ENCODE assay signal across 10 cellular contexts in the genomic region with DNA sequence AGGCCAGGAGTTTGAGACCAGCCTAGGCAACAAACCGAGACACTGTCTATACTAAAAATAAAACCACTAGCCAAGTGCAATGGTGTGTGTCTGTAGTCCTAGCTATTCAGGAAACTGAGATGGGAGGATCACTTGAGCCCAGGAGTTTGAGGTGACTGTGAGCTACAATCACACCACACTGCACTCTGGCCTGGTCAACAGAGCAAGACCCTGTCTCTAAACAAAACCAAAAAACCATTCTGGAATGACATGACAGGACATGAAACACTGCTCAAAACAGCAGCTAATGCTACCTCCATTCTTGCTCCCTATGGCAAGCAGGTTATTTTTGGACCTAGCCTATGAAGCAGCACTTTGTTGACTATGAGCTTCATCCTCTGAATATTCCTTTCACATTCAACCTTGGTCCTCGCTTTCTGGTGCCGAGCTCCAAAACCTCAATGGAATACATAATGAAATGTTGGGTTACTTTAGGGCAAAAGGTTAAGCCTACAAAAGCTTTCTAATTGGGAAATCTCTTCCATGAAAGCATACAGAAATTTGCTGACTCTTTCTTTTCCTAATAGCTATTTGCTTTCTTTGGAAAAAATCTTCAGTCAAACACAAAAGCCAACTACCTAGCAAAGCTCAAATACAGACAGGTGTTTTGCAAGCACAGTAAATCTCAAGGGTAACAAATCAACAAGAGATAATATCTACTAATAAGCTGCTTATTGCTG. TPM values are rescaled to one million over a fixed set of nuclear protein-coding genes. Genes with fewer than 3 reads are reported as not detected.
A peak's percentile ranks its signal among the peaks of the same experiment; 100 is the strongest.
DNase-seq lines count a peak whose midpoint lies in the region; ATAC-seq and TF ChIP-seq lines count a peak whose summit lies in the region.
"Had no signal": no experiment of that assay in that cellular context is flagged by ENCODE, and none has a peak within 500 bp of the region (broad histone marks: within the 10 kb centered on the region; RNA-seq: fewer than 3 reads in every experiment).

No MANE protein-coding gene starts in this region.

- no peak overlapping the region for H2AK9ac ChIP-seq in IMR-90 (replicated peaks; ENCODE audit: low read depth, low read length, poor library complexity)

- H2AFZ ChIP-seq in IMR-90 (replicated peaks; ENCODE audit: low read length, poor library complexity) (no peak overlapping the region), GM23248 (no peak overlapping the region)

- H3K27ac ChIP-seq in IMR-90 (ENCODE audit: insufficient read depth, low read length): no peak overlapping the region
- no peak overlapping the region for H3K27ac ChIP-seq in GM23248
- H3K27ac ChIP-seq in ovary: no peak overlapping the region

- H3K4me1 ChIP-seq in IMR-90 (ENCODE audit: control insufficient read depth, insufficient read depth, low read length): peaks cover 2% of the 10 kb centered on the region; the same call in 1 of the 2 replicates
- H3K4me1 ChIP-seq in GM23248 (ENCODE audit: insufficient read depth): peaks cover 21% of the 10 kb centered on the region
- H3K4me1 ChIP-seq in ovary (ENCODE audit: insufficient read depth): peaks cover 5% of the 10 kb centered on the region

- H3K9ac ChIP-seq in IMR-90 (ENCODE audit: low read depth, low read length) (no peak overlapping the region), GM23248 (no peak overlapping the region)

- H3K4me3 ChIP-seq in GM12865 (ENCODE audit: low read depth, low read length) (no peak overlapping the region), IMR-90 (ENCODE audit: insufficient read depth, low read depth, low read length) (no peak overlapping the region), GM23248 (no peak overlapping the region), ovary (no peak overlapping the region)

- no CpG with 5 or more reads among the region's 3 CpGs for WGBS in IMR-90 (ENCODE audit: extremely low coverage in 2 of 2, insufficient read length in 1 of 2), 2 experiments
- 96 to 98% methylated on average over 3 of the region's 3 CpGs for WGBS in GM23248 (ENCODE audit: low coverage in 1 of 2, low lambda C conversion rate in 2 of 2, missing lambda C conversion rate in 2 of 2), 2 experiments
- 55 to 66% (median 56%) methylated on average over 3 of the region's 3 CpGs for WGBS in ovary, 3 donors

- H4K8ac ChIP-seq in IMR-90 (ENCODE audit: low read depth in 2 of 2, low read length in 2 of 2): no peak overlapping the region

- H2AK5ac ChIP-seq in IMR-90 (ENCODE audit: low read depth, low read length): peak overlapping the region; percentile 2; the same call in 1 of the 2 replicates

- CTCF ChIA-PET in IMR-90 (lab: Yijun Ruan, JAX): no interaction called here

- H3K36me3 ChIP-seq in IMR-90 (ENCODE audit: control insufficient read depth, insufficient read depth, low read length) (no peaks in the 10 kb centered on the region), GM23248 (ENCODE audit: low read depth) (no peaks in the 10 kb centered on the region), ovary (no peaks in the 10 kb centered on the region)

- no peak overlapping the region for H3K18ac ChIP-seq in IMR-90 (ENCODE audit: low read depth, low read length)

- in situ Hi-C loops in IMR-90 (cut with MboI; ENCODE audit: low sequenced_read_pairs) (no loop called here), GM23248 (cut with MboI) (no loop called here), GM13976 (cut with MboI; ENCODE audit: low sequenced_read_pairs, unreplicated experiment) (no loop called here)

- peaks cover 21% of the 10 kb centered on the region for H3F3A ChIP-seq in GM23248 (ENCODE audit: insufficient read depth)

- TF ChIP-seq POLR2A in IMR-90 (IDR thresholded peaks at IDR 0.05; ENCODE audit: low read depth, low read length) (no peak), ovary (IDR thresholded peaks at IDR 0.05) (no peak)

- peaks cover 3% of the 10 kb centered on the region; the same call in 1 of the 2 replicates for H3K9me2 ChIP-seq in GM23248 (ENCODE audit: insufficient read depth)

- no peak overlapping the region for H2BK120ac ChIP-seq in IMR-90 (ENCODE audit: low read depth, low read length)

- no peak for TF ChIP-seq CTCF in GM12865 (IDR thresholded peaks at IDR 0.05; ENCODE audit: insufficient read depth, low read depth, low read length, missing control alignments)
- TF ChIP-seq CTCF in IMR-90 (conservative IDR thresholded peaks at IDR 0.05; ENCODE audit: low read depth, low read length): no peak
- TF ChIP-seq CTCF in ovary (IDR thresholded peaks at IDR 0.05): no peak
- TF ChIP-seq CTCF in GM13976 (IDR thresholded peaks at IDR 0.05; ENCODE audit: borderline replicate concordance, control extremely low read depth, extremely low read depth, insufficient read depth, missing control alignments): no peak

- H2BK15ac ChIP-seq in IMR-90 (ENCODE audit: low read depth, low read length): no peak overlapping the region

- H4K20me1 ChIP-seq in IMR-90 (ENCODE audit: insufficient read depth, low read length) (peaks cover 37% of the 10 kb centered on the region), GM23248 (ENCODE audit: insufficient read depth) (peaks cover 22% of the 10 kb centered on the region)

- H3K4me3 Mint-ChIP-seq in naive B cell: peak overlapping the region in 7 of 8 donors; percentile 32 to 81 (median 43)

- H3K4me1 Mint-ChIP-seq in naive B cell: peaks cover 49 to 80% (median 64%) of the 10 kb centered on the region in 3 donors

- H3K27me3 ChIP-seq in IMR-90 (ENCODE audit: control insufficient read depth, insufficient read depth, low read length) (no peaks in the 10 kb centered on the region), GM23248 (replicated peaks; ENCODE audit: insufficient read depth) (no peaks in the 10 kb centered on the region), ovary (no peaks in the 10 kb centered on the region)

- no peak overlapping the region for H3K14ac ChIP-seq in IMR-90 (replicated peaks; ENCODE audit: low read depth, low read length)

- 0 out of 2 replicates have a peak, but pooled peaks cover 7% of the 10 kb centered on the region for H3K9me1 ChIP-seq in IMR-90 (ENCODE audit: insufficient read depth, low read length)

- no TSS peak for BruUV-seq in IMR-90 (replicated peaks; lab: Mats Ljungman, UMichigan)

- dilution Hi-C loops in IMR-90 (cut with HindIII; ENCODE audit: low sequenced_read_pairs, unreplicated experiment): no loop called here

- no peaks in the 10 kb centered on the region for H3K9me3 ChIP-seq in IMR-90 (ENCODE audit: control insufficient read depth, insufficient read depth, low read length)
- no peaks in the 10 kb centered on the region for H3K9me3 ChIP-seq in GM23248 (ENCODE audit: low read depth)
- H3K9me3 ChIP-seq in ovary: no peaks in the 10 kb centered on the region

- no peak overlapping the region for H3K4ac ChIP-seq in IMR-90 (ENCODE audit: low read depth, low read length)

- no peaks in the 10 kb centered on the region for H3K9me3 Mint-ChIP-seq in naive B cell

- TF ChIP-seq RAD21 in IMR-90 (IDR thresholded peaks at IDR 0.05; ENCODE audit: low read length): no peak

- H2BK20ac ChIP-seq in IMR-90 (ENCODE audit: low read depth, low read length): no peak overlapping the region

- ATAC-seq in IMR-90 (ENCODE audit: low read depth): no peak
- ATAC-seq in naive B cell (ENCODE audit: low read depth in 2 of 2): peak; percentile 34 to 48

- no peak overlapping the region for H4K91ac ChIP-seq in IMR-90 (ENCODE audit: insufficient read depth, low read depth, low read length)

- POLR2A ChIA-PET in IMR-90 (lab: Charles Lee; ENCODE audit: unreplicated experiment): no interaction called here

- H3K79me1 ChIP-seq in IMR-90 (ENCODE audit: low read depth in 1 of 2, low read length in 2 of 2): peaks cover 24 to 34% of the 10 kb centered on the region in 2 experiments

- TF ChIP-seq EP300 in ovary (IDR thresholded peaks at IDR 0.05): no peak

- peak; percentile 82 for DNase-seq in GM12865 (ENCODE audit: low read depth)
- no peak for DNase-seq in IMR-90
- DNase-seq in amniotic epithelial cell (ENCODE audit: low read depth): peak; percentile 82
- no peak for DNase-seq in naive B cell
- no peak for DNase-seq in GM23248
- no peak for DNase-seq in ovary
- DNase-seq in GM13976 (ENCODE audit: low spot score): no peak
- DNase-seq in MV-4-11 (lab: John Stamatoyannopoulos, UW): no peak
- DNase-seq: effector memory CD4-positive, alpha-beta T cell; T-helper 2 cell had no signal

- intact Hi-C loops in IMR-90 (cut with micrococcal nuclease) (no loop called here), ovary (cut with DNase I) (no loop called here)

- peak overlapping the region; percentile 45; the same call in 1 of the 2 replicates for H3K23ac ChIP-seq in IMR-90 (ENCODE audit: low read depth, low read length)

- H3K79me2 ChIP-seq in GM23248 (ENCODE audit: insufficient read depth): peaks cover 80% of the 10 kb centered on the region

- no peaks in the 10 kb centered on the region for H3K27me3 Mint-ChIP-seq in naive B cell

- H3K36me3 Mint-ChIP-seq in naive B cell: no peaks in the 10 kb centered on the region

- H3K4me2 ChIP-seq in IMR-90 (ENCODE audit: low read depth, low read length) (no peak overlapping the region), GM23248 (ENCODE audit: unreplicated experiment) (no peak overlapping the region)

- no peak overlapping the region for H2BK5ac ChIP-seq in IMR-90 (ENCODE audit: low read depth, low read length, poor library complexity, severe bottlenecking)

- H3K27ac Mint-ChIP-seq in naive B cell: peak overlapping the region in 2 of 6 donors; percentile 15 to 54

- H3K56ac ChIP-seq in IMR-90 (ENCODE audit: extremely low read depth, insufficient read depth, low read length): no peak overlapping the region

- H4K5ac ChIP-seq in IMR-90 (ENCODE audit: low read depth, low read length): no peak overlapping the region

TF ChIP-seq in IMR-90, 13 proteins besides CTCF, POLR2A, EP300 and RAD21 (continues in another document):
- no peak for TF ChIP-seq RFX5 (IDR thresholded peaks at IDR 0.05; ENCODE audit: low read depth, low read length)
- TF ChIP-seq MAFK (IDR thresholded peaks at IDR 0.05; ENCODE audit: low read depth, low read length): peak; percentile 85
- no peak for TF ChIP-seq MXI1 (IDR thresholded peaks at IDR 0.05; ENCODE audit: borderline replicate concordance, low read depth, low read length)
- TF ChIP-seq USF2 (IDR thresholded peaks at IDR 0.05; ENCODE audit: low read depth, low read length): no peak

RNA-seq across cellular contexts. Expression of gene SIK3, which starts 21.1 kb away (rescaled TPM):
- total RNA-seq in IMR-90 (2012; rRNA removed): 8.2 and 17.2 TPM in 2 replicates
- 7.5 and 9.1 TPM in 2 replicates for polyA plus RNA-seq in IMR-90 (2012; rRNA removed)
- 4.5 and 6.9 TPM in 2 replicates for polyA plus RNA-seq in IMR-90 (2012; cell fraction: cytosol; rRNA removed)
- polyA plus RNA-seq in IMR-90 (2012; cell fraction: nucleus; rRNA removed; ENCODE audit: low replicate concordance): 18.6 and 18.8 TPM in 2 replicates
- polyA plus RNA-seq in naive B cell (ENCODE audit: low read depth in 6 of 6): 10 to 100 TPM; 27.7 to 52.1 (median 35.6) TPM
- total RNA-seq in GM23248 (2014; rRNA removed; shearing (Covaris generic)): 13.3 and 15.5 TPM in 2 replicates
- 3.9 and 4.2 TPM in 2 replicates for polyA plus RNA-seq in GM23248 (2016; fragmentation: Nextera tagmentation; extraction: Ambion mirVana)
- total RNA-seq in ovary: 100 to 1,000 TPM in 1 of 7 donors, 10 to 100 TPM in 6; 33.3 to 134 (median 56.2) TPM
- 10 to 100 TPM; 18.3 to 59.5 TPM for polyA plus RNA-seq in ovary

Comparison
In these comparisons a context has a peak if more than half of its experiments do, and no peak if none do; other contexts are left out.
1. DNase-seq: peak in GM12865 (single experiment) and amniotic epithelial cell (single experiment); none in IMR-90 (single experiment), naive B cell (single experiment), GM23248 (single experiment), ovary (0 of 5), GM13976 (single experiment) and MV-4-11 (single experiment).